ENCODE assay signal across 10 cellular contexts in genomic region chr18:9619545-9619944, GRCh38. TPM values are rescaled to one million over a fixed set of nuclear protein-coding genes. Genes with fewer than 3 reads are reported as not detected.
DNase-seq lines count a peak whose midpoint lies in the region; ATAC-seq and TF ChIP-seq lines count a peak whose summit lies in the region.
"Had no signal": no experiment of that assay in that cellular context is flagged by ENCODE, and none has a peak within 500 bp of the region (broad histone marks: within the 10 kb centered on the region; RNA-seq: fewer than 3 reads in every experiment).

No MANE protein-coding gene starts in this region.

- H3K4me3 ChIP-seq in GM12865 (ENCODE audit: low read depth, low read length) (no peak overlapping the region), NB4 (ENCODE audit: low read depth, low read length) (no peak overlapping the region), mammary epithelial cell (replicated peaks in 1 of 3; ENCODE audit: insufficient read depth in 1 of 3, low read depth in 2 of 3, low read length in 3 of 3) (no peak overlapping the region), mucosa of descending colon (no peak overlapping the region)
- H3K4me3 ChIP-seq: spleen had no signal

- H3K27me3 ChIP-seq in mammary epithelial cell (ENCODE audit: insufficient read depth, low read length) = no peaks in the 10 kb centered on the region
- H3K27me3 ChIP-seq: spleen had no signal

- TF ChIP-seq POLR2A in NB4 (IDR thresholded peaks at IDR 0.05; ENCODE audit: extremely low read depth, insufficient read length) = no peak

- no TSS peak for BruUV-seq in mammary epithelial cell (replicated peaks; lab: Mats Ljungman, UMichigan)

- intact Hi-C loops in mammary epithelial cell (cut with micrococcal nuclease) = no loop called here
- intact Hi-C loops in mucosa of descending colon (cut with DNase I, micrococcal nuclease) = no loop called here

- H3K4me1 ChIP-seq in mammary epithelial cell (ENCODE audit: insufficient read depth, low read length) (peaks cover 28% of the 10 kb centered on the region), mucosa of descending colon (ENCODE audit: low read depth) (peaks cover 9% of the 10 kb centered on the region)

- 83% methylated on average over 1 of the region's 1 CpG for WGBS in mammary epithelial cell (ENCODE audit: low coverage, missing lambda C conversion rate)

- CTCF ChIA-PET in mammary epithelial cell (lab: Charles Lee; ENCODE audit: low non-redundant PET) = no interaction called here

- H3K9me3 ChIP-seq in mammary epithelial cell (replicated peaks; ENCODE audit: insufficient read depth, low read length) = no peaks in the 10 kb centered on the region
- no peaks in the 10 kb centered on the region for H3K9me3 ChIP-seq in mucosa of descending colon
- H3K9me3 ChIP-seq: spleen had no signal

- H4K20me1 ChIP-seq in mammary epithelial cell (ENCODE audit: insufficient read depth, low read length) = no peaks in the 10 kb centered on the region

- peaks cover 10% of the 10 kb centered on the region for H3K79me2 ChIP-seq in mammary epithelial cell (ENCODE audit: insufficient read depth, low read length)

- TF ChIP-seq CTCF in GM12865 (IDR thresholded peaks at IDR 0.05; ENCODE audit: insufficient read depth, low read depth, low read length, missing control alignments) (no peak), NB4 (IDR thresholded peaks at IDR 0.05; ENCODE audit: low read depth, low read length) (no peak), mammary epithelial cell (conservative IDR thresholded peaks at IDR 0.05 in 1 of 2, IDR thresholded peaks at IDR 0.05 in 1 of 2; ENCODE audit: extremely low read depth in 1 of 2, insufficient read depth in 1 of 2, low read depth in 1 of 2, low read length in 2 of 2) (no peak), mucosa of descending colon (IDR thresholded peaks at IDR 0.05) (no peak)

- ATAC-seq in mucosa of descending colon (peak; percentile 37), GM18909 (IDR thresholded peaks at IDR 0.05; ENCODE audit: poor library complexity, unreplicated experiment) (no peak)
- ATAC-seq: HepG2 had no signal

- in situ Hi-C loops in mammary epithelial cell (cut with MboI; ENCODE audit: low sequenced_read_pairs in 2 of 2) = loop anchor here in 1 of 2 donors (5.0 kb wide), 1 partner anchor 38 kb away; no protein-coding TSS in a partner anchor

- no peak overlapping the region for H3K27ac ChIP-seq in mammary epithelial cell (ENCODE audit: insufficient read depth, low read depth, low read length)
- H3K27ac ChIP-seq: spleen had no signal

- DNase-seq in GM12865 (ENCODE audit: low read depth) = peak; percentile 24
- DNase-seq in NB4 (ENCODE audit: low read depth) = peak; percentile 16
- DNase-seq in mammary epithelial cell = peak; percentile 47
- no peak for DNase-seq in mucosa of descending colon
- DNase-seq in NCI-H748 (lab: John Stamatoyannopoulos, UW; ENCODE audit: unreplicated experiment) = no peak
- no peak for DNase-seq in RPMI8226
- DNase-seq in activated CD4-positive, alpha-beta T cell treated with anti-CD3 and anti-CD28 coated beads, Interleukin-2, amount 50 U/mL, for 1 hour = no peak

- H3K4me2 ChIP-seq in mammary epithelial cell (ENCODE audit: insufficient read depth, low read depth, low read length) = no peak overlapping the region

- dilution Hi-C loops in mammary epithelial cell (cut with HindIII; ENCODE audit: low sequenced_read_pairs) = loop anchor here (5.0 kb wide), 1 partner anchor 43 kb away; no protein-coding TSS in a partner anchor

- H3K9ac ChIP-seq in mammary epithelial cell (ENCODE audit: insufficient read depth, low read length) = no peak overlapping the region

- H3K36me3 ChIP-seq in mammary epithelial cell (ENCODE audit: insufficient read depth, low read length) (no peaks in the 10 kb centered on the region), mucosa of descending colon (ENCODE audit: low read depth) (no peaks in the 10 kb centered on the region)
- H3K36me3 ChIP-seq: spleen had no signal

- H2AFZ ChIP-seq in mammary epithelial cell (ENCODE audit: low read depth, low read length) = no peak overlapping the region

RNA-seq across cellular contexts. Expression of gene PPP4R1, which starts 5.2 kb away (rescaled TPM):
- total RNA-seq in mammary epithelial cell = 100 to 1,000 TPM in 1 of 2 donors, 10 to 100 TPM in 1; 89.7 to 163 TPM
- polyA plus RNA-seq in mammary epithelial cell = 133 TPM
- polyA minus RNA-seq in mammary epithelial cell = 117 TPM
- total RNA-seq in mucosa of descending colon = 100 to 1,000 TPM in 1 of 3 donors, 10 to 100 TPM in 2; 79.6 to 109 (median 81.3) TPM

Comparison
In these comparisons a context has a peak if more than half of its experiments do, and no peak if none do; other contexts are left out.
1. DNase-seq: peak in GM12865 (single experiment), NB4 (single experiment) and mammary epithelial cell (single experiment); none in mucosa of descending colon (0 of 3), NCI-H748 (single experiment), RPMI8226 (single experiment) and activated CD4-positive, alpha-beta T cell treated with anti-CD3 and anti-CD28 coated beads, Interleukin-2, amount 50 U/mL, for 1 hour (single experiment).